ENCODE assay signal across 27 cellular contexts in the genomic region with DNA sequence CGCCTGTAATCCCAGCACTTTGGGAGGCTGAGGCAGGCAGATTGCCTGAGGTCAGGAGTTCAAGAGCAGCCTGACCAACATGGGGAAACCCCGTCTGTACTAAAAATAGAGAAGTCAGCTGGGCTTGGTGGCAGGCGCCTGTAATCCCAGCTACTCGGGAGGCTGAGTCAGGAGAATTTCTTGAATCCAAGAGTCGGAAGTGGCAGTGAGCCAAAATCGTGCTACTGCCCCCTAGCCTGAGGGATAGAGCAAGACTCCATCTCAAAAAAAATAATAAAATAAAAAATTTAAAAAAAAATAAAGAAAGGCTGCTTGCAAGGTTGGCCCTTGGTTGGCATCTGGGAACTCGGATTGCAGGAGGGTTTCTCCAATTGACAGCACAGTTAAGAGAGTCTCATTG.
DNase-seq lines count a peak whose midpoint lies in the region; ATAC-seq, FAIRE-seq and TF ChIP-seq lines count a peak whose summit lies in the region.
"Had no signal": no experiment of that assay in that cellular context is flagged by ENCODE, and none has a peak within 500 bp of the region (broad histone marks: within the 10 kb centered on the region; RNA-seq: fewer than 3 reads in every experiment).

No MANE protein-coding gene starts in this region.

- H2BK5ac ChIP-seq in IMR-90 (ENCODE audit: low read depth, low read length, poor library complexity, severe bottlenecking): no peak overlapping the region

- SMC1A ChIA-PET in GM12878 (lab: Charles Lee; ENCODE audit: uncharacterized antibody, unreplicated experiment): interaction anchor here (1.7 kb wide), 1 partner anchor 18 kb away, joined by 5 read pairs; no protein-coding TSS in a partner anchor

- H2AK5ac ChIP-seq in IMR-90 (ENCODE audit: low read depth, low read length): no peak overlapping the region

- no peak overlapping the region for H4K91ac ChIP-seq in IMR-90 (ENCODE audit: insufficient read depth, low read depth, low read length)

- H3K36me3 ChIP-seq in IMR-90 (ENCODE audit: control insufficient read depth, insufficient read depth, low read length) (no peaks in the 10 kb centered on the region), GM12878 (ENCODE audit: control insufficient read depth in 2 of 2, insufficient read depth in 2 of 2, low read length in 1 of 2) (no peaks in the 10 kb centered on the region)
- H3K36me3 ChIP-seq: upper lobe of left lung had no signal

- no peak overlapping the region for H3K27ac Mint-ChIP-seq in progenitor cell of endocrine pancreas
- H3K27ac Mint-ChIP-seq: activated naive CD8-positive, alpha-beta T cell treated with anti-CD3 and anti-CD28 coated beads for 36 hours; activated T-helper 17 cell treated with anti-CD3 and anti-CD28 coated beads, Interleukin-2, amount 50 U/mL, for 72 hours; stimulated activated naive CD8-positive, alpha-beta T cell treated with anti-CD3 and anti-CD28 coated beads, Interleukin-15, amount 100 ng/mL, for 72 hours had no signal

- WGBS in IMR-90 (ENCODE audit: extremely low coverage in 2 of 2, insufficient read length in 1 of 2), 2 experiments: 100% methylated on average over 2 of the region's 7 CpGs; no CpG with 5 or more reads in 1 of the 2 experiments
- 29% methylated on average over 7 of the region's 7 CpGs for WGBS in GM12878 (ENCODE audit: insufficient coverage, insufficient replicate concordance, low lambda C conversion rate, missing lambda C conversion rate)

- H3K4me1 Mint-ChIP-seq in progenitor cell of endocrine pancreas (ENCODE audit: low read depth): no peaks in the 10 kb centered on the region
- H3K4me1 Mint-ChIP-seq: activated T-helper 17 cell treated with anti-CD3 and anti-CD28 coated beads, Interleukin-2, amount 50 U/mL, for 72 hours; stimulated activated naive CD8-positive, alpha-beta T cell treated with anti-CD3 and anti-CD28 coated beads, Interleukin-15, amount 100 ng/mL, for 72 hours had no signal

- RAD21 ChIA-PET in GM12878 (lab: Charles Lee; ENCODE audit: unreplicated experiment): interaction anchor here (2.0 kb wide), 1 partner anchor 19 kb away, joined by 5 read pairs; no protein-coding TSS in a partner anchor

- H2BK20ac ChIP-seq in IMR-90 (ENCODE audit: low read depth, low read length): no peak overlapping the region

- no peak overlapping the region for H4K8ac ChIP-seq in IMR-90 (ENCODE audit: low read depth in 2 of 2, low read length in 2 of 2)

- H4K20me1 ChIP-seq in IMR-90 (ENCODE audit: insufficient read depth, low read length): no peaks in the 10 kb centered on the region
- H4K20me1 ChIP-seq in GM12878 (ENCODE audit: control insufficient read depth, insufficient read depth): no peaks in the 10 kb centered on the region

- H2AK9ac ChIP-seq in IMR-90 (replicated peaks; ENCODE audit: low read depth, low read length, poor library complexity): no peak overlapping the region

- H2BK120ac ChIP-seq in IMR-90 (ENCODE audit: low read depth, low read length): no peak overlapping the region

- H3K27ac ChIP-seq in IMR-90 (ENCODE audit: insufficient read depth, low read length) (no peak overlapping the region), GM12878 (ENCODE audit: control insufficient read depth, insufficient read depth) (no peak overlapping the region)
- H3K27ac ChIP-seq: body of pancreas, coronary artery, psoas muscle, SK-N-MC, upper lobe of left lung had no signal

- ATAC-seq in IMR-90 (ENCODE audit: low read depth) (no peak), GM12878 (no peak)
- ATAC-seq: activated T-helper 17 cell treated with anti-CD3 and anti-CD28 coated beads, Interleukin-2, amount 50 U/mL, for 72 hours; body of pancreas; left lobe of liver; psoas muscle; stimulated activated naive CD8-positive, alpha-beta T cell treated with anti-CD3 and anti-CD28 coated beads, Interleukin-15, amount 100 ng/mL, for 72 hours had no signal

- H3K4me3 ChIP-seq in IMR-90 (ENCODE audit: insufficient read depth, low read depth, low read length) (no peak overlapping the region), GM12878 (no peak overlapping the region)
- H3K4me3 ChIP-seq: body of pancreas, coronary artery, psoas muscle, SK-N-MC, upper lobe of left lung had no signal

- POLR2A ChIA-PET in IMR-90 (lab: Charles Lee; ENCODE audit: unreplicated experiment): no interaction called here
- POLR2A ChIA-PET in GM12878 (lab: Charles Lee): no interaction called here

- TF ChIP-seq RAD21 in IMR-90 (IDR thresholded peaks at IDR 0.05; ENCODE audit: low read length) (no peak), GM12878 (IDR thresholded peaks at IDR 0.05; ENCODE audit: insufficient read depth, low read depth, low read length) (no peak)

- H3K56ac ChIP-seq in IMR-90 (ENCODE audit: extremely low read depth, insufficient read depth, low read length): no peak overlapping the region

- CTCF ChIA-PET in IMR-90 (lab: Yijun Ruan, JAX) (interaction anchor here (0.6 to 1.5 kb wide), 3 partner anchors 14 to 33 kb away, joined by 3 to 6 read pairs (median 4); no protein-coding TSS in a partner anchor), GM12878 (lab: Yijun Ruan, JAX) (interaction anchor here (1.1 to 4.6 kb wide), 8 partner anchors 10 to 626 kb away, joined by 3 to 48 read pairs (median 4); no protein-coding TSS in a partner anchor)

- H3K9ac ChIP-seq in IMR-90 (ENCODE audit: low read depth, low read length): no peak overlapping the region
- no peak overlapping the region for H3K9ac ChIP-seq in GM12878 (ENCODE audit: control insufficient read depth, insufficient read depth, low read length)

- TF ChIP-seq POLR2A in IMR-90 (IDR thresholded peaks at IDR 0.05; ENCODE audit: low read depth, low read length): no peak
- no peak for TF ChIP-seq POLR2A in GM12878 (IDR thresholded peaks at IDR 0.05; ENCODE audit: low read depth, low read length)

- H2BK15ac ChIP-seq in IMR-90 (ENCODE audit: low read depth, low read length): no peak overlapping the region

- H3K14ac ChIP-seq in IMR-90 (replicated peaks; ENCODE audit: low read depth, low read length): no peak overlapping the region

- H3K9me3 Mint-ChIP-seq in progenitor cell of endocrine pancreas (ENCODE audit: low read depth): no peaks in the 10 kb centered on the region
- H3K9me3 Mint-ChIP-seq: activated naive CD8-positive, alpha-beta T cell treated with anti-CD3 and anti-CD28 coated beads for 36 hours; activated T-helper 17 cell treated with anti-CD3 and anti-CD28 coated beads, Interleukin-2, amount 50 U/mL, for 72 hours; neural crest cell; stimulated activated naive CD8-positive, alpha-beta T cell treated with anti-CD3 and anti-CD28 coated beads, Interleukin-15, amount 100 ng/mL, for 72 hours had no signal

- no peak overlapping the region for H3K4me2 ChIP-seq in IMR-90 (ENCODE audit: low read depth, low read length)
- no peak overlapping the region for H3K4me2 ChIP-seq in GM12878 (ENCODE audit: control insufficient read depth, insufficient read depth)

- no peak for FAIRE-seq in GM12878 (lab: Jason Lieb, UNC)
- FAIRE-seq: GM12892 had no signal

- in situ Hi-C loops in IMR-90 (cut with MboI; ENCODE audit: low sequenced_read_pairs) (no loop called here), GM12878 (cut with MboI) (no loop called here)

- H3K27me3 ChIP-seq in IMR-90 (ENCODE audit: control insufficient read depth, insufficient read depth, low read length) (no peaks in the 10 kb centered on the region), GM12878 (replicated peaks in 1 of 2; ENCODE audit: control insufficient read depth in 2 of 2, insufficient read depth in 2 of 2, low read length in 1 of 2) (no peaks in the 10 kb centered on the region)
- H3K27me3 ChIP-seq: body of pancreas, upper lobe of left lung had no signal

- H3K4me1 ChIP-seq in IMR-90 (ENCODE audit: control insufficient read depth, insufficient read depth, low read length) (no peaks in the 10 kb centered on the region), GM12878 (ENCODE audit: control insufficient read depth, insufficient read depth, low read length) (no peaks in the 10 kb centered on the region)
- H3K4me1 ChIP-seq: body of pancreas, psoas muscle, upper lobe of left lung had no signal

- no peaks in the 10 kb centered on the region for H3K9me1 ChIP-seq in IMR-90 (ENCODE audit: insufficient read depth, low read length)

- H2AFZ ChIP-seq in IMR-90 (replicated peaks; ENCODE audit: low read length, poor library complexity) (no peak overlapping the region), GM12878 (ENCODE audit: control insufficient read depth, low read depth, low read length) (no peak overlapping the region)

- no peaks in the 10 kb centered on the region for H3K79me1 ChIP-seq in IMR-90 (ENCODE audit: low read depth in 1 of 2, low read length in 2 of 2)

- intact Hi-C loops in IMR-90 (cut with micrococcal nuclease) (loop anchor here (5.0 kb wide), 1 partner anchor 1508 kb away; no protein-coding TSS in a partner anchor), GM12878 (cut with micrococcal nuclease; ENCODE audit: unreplicated experiment) (no loop called here)

- H3K9me3 ChIP-seq in IMR-90 (ENCODE audit: control insufficient read depth, insufficient read depth, low read length) (no peaks in the 10 kb centered on the region), GM12878 (replicated peaks; ENCODE audit: control insufficient read depth, insufficient read depth, low read length) (no peaks in the 10 kb centered on the region)
- H3K9me3 ChIP-seq: body of pancreas, psoas muscle, upper lobe of left lung had no signal

- no TSS peak for BruUV-seq in IMR-90 (replicated peaks; lab: Mats Ljungman, UMichigan)
- BruUV-seq in GM12878 (replicated peaks; lab: Mats Ljungman, UMichigan): no TSS peak

- H3K4me3 Mint-ChIP-seq in progenitor cell of endocrine pancreas (ENCODE audit: low read depth): no peak overlapping the region
- H3K4me3 Mint-ChIP-seq: activated naive CD8-positive, alpha-beta T cell treated with anti-CD3 and anti-CD28 coated beads for 36 hours; activated T-helper 17 cell treated with anti-CD3 and anti-CD28 coated beads, Interleukin-2, amount 50 U/mL, for 72 hours; neural crest cell; stimulated activated naive CD8-positive, alpha-beta T cell treated with anti-CD3 and anti-CD28 coated beads, Interleukin-15, amount 100 ng/mL, for 72 hours had no signal

- H4K5ac ChIP-seq in IMR-90 (ENCODE audit: low read depth, low read length): no peak overlapping the region

- no peak overlapping the region for H3K4ac ChIP-seq in IMR-90 (ENCODE audit: low read depth, low read length)

- no peak overlapping the region for H3K23ac ChIP-seq in IMR-90 (ENCODE audit: low read depth, low read length)

- H3K79me2 ChIP-seq in GM12878 (ENCODE audit: control insufficient read depth, insufficient read depth, low read length): no peaks in the 10 kb centered on the region

- TF ChIP-seq CTCF in IMR-90 (conservative IDR thresholded peaks at IDR 0.05; ENCODE audit: low read depth, low read length): 0 out of 2 replicates have a peak, but pooled peaks have one; percentile 3
- TF ChIP-seq CTCF in GM12878 (IDR thresholded peaks at IDR 0.05 in 2 of 3, conservative IDR thresholded peaks at IDR 0.05 in 1 of 3; ENCODE audit: control insufficient read depth in 2 of 3, extremely low read depth in 1 of 3, insufficient read depth in 1 of 3, low read depth in 3 of 3, low read length in 3 of 3): no peak
- no peak for TF ChIP-seq CTCF in progenitor cell of endocrine pancreas (IDR thresholded peaks at IDR 0.05; ENCODE audit: unreplicated experiment)

- dilution Hi-C loops in IMR-90 (cut with HindIII; ENCODE audit: low sequenced_read_pairs, unreplicated experiment): no loop called here

- no peaks in the 10 kb centered on the region for H3K36me3 Mint-ChIP-seq in progenitor cell of endocrine pancreas (ENCODE audit: insufficient read depth)
- H3K36me3 Mint-ChIP-seq: activated naive CD8-positive, alpha-beta T cell treated with anti-CD3 and anti-CD28 coated beads for 36 hours had no signal

- DNase-seq in EL (peak; percentile 12), IMR-90 (peak; percentile 10), GM12878 (ENCODE audit: low read depth, low spot score) (no peak), kidney tubule cell (ENCODE audit: low spot score) (peak; percentile 16), progenitor cell of endocrine pancreas (ENCODE audit: low spot score, unreplicated experiment) (no peak), inferior parietal cortex (ENCODE audit: extremely low spot score) (no peak), T-helper 2 cell (no peak)
- no peak for DNase-seq in activated CD4-positive, alpha-beta T cell treated with anti-CD3 and anti-CD28 coated beads for 1 hour
- DNase-seq: activated CD4-positive, CD25-positive, alpha-beta regulatory T cell treated with anti-CD3 and anti-CD28 coated beads, Interleukin-2, amount 50 U/mL, for 72 hours; activated naive CD8-positive, alpha-beta T cell treated with anti-CD3 and anti-CD28 coated beads for 36 hours; AML-193; body of pancreas; foreskin melanocyte; H7; KBM-7; NCI-H1105; psoas muscle; stimulated activated CD4-positive, alpha-beta T cell treated with anti-CD3 and anti-CD28 coated beads, Interleukin-4, amount 100 ng/mL, for 1 hour; stimulated activated naive CD8-positive, alpha-beta T cell treated with anti-CD3 and anti-CD28 coated beads, Interleukin-15, amount 100 ng/mL, for 72 hours; T-helper 9 cell; upper lobe of left lung had no signal

- no peak overlapping the region for H3K18ac ChIP-seq in IMR-90 (ENCODE audit: low read depth, low read length)

- TF ChIP-seq EP300 in GM12878 (IDR thresholded peaks at IDR 0.05; ENCODE audit: borderline replicate concordance in 1 of 2, control insufficient read depth in 1 of 2, low read depth in 2 of 2, low read length in 2 of 2): no peak

- H3K27me3 Mint-ChIP-seq in progenitor cell of endocrine pancreas: no peaks in the 10 kb centered on the region

Comparison
In these comparisons a context has a peak if more than half of its experiments do, and no peak if none do; other contexts are left out.
1. DNase-seq: peak in EL (single experiment), IMR-90 (single experiment) and kidney tubule cell (single experiment); none in GM12878 (single experiment), progenitor cell of endocrine pancreas (single experiment), activated CD4-positive, alpha-beta T cell treated with anti-CD3 and anti-CD28 coated beads for 1 hour (single experiment), inferior parietal cortex (single experiment) and T-helper 2 cell (0 of 5).